Comparison of ENCODE assay signal across 21 cellular contexts in genomic region chr12:32901553-32901952, GRCh38. TPM values are rescaled to one million over a fixed set of nuclear protein-coding genes. Genes with fewer than 3 reads are reported as not detected.
DNase-seq lines count a peak whose midpoint lies in the region; ATAC-seq, FAIRE-seq and TF ChIP-seq lines count a peak whose summit lies in the region.
"Had no signal": no experiment of that assay in that cellular context is flagged by ENCODE, and none has a peak within 500 bp of the region (broad histone marks: within the 10 kb centered on the region; RNA-seq: fewer than 3 reads in every experiment).

No MANE protein-coding gene starts in this region.

- H3K4me1 ChIP-seq in colonic mucosa (no peaks in the 10 kb centered on the region), pancreas (peaks cover 0 to 14% (median 4%) of the 10 kb centered on the region in 3 donors), esophagus muscularis mucosa (peaks cover 0 to 9% (median 6%) of the 10 kb centered on the region in 4 donors)

- H3K27ac Mint-ChIP-seq in mesothelial cell of epicardium, result peak overlapping the region; percentile 93
- H3K27ac Mint-ChIP-seq: activated CD4-positive, alpha-beta memory T cell treated with anti-CD3 and anti-CD28 coated beads for 36 hours; activated T-cell treated with anti-CD3 and anti-CD28 coated beads, Interleukin-2, amount 50 U/mL, for 72 hours had no signal

- no peaks in the 10 kb centered on the region for H3K9me3 Mint-ChIP-seq in mesothelial cell of epicardium
- H3K9me3 Mint-ChIP-seq: activated CD4-positive, alpha-beta memory T cell treated with anti-CD3 and anti-CD28 coated beads for 36 hours; activated T-cell treated with anti-CD3 and anti-CD28 coated beads, Interleukin-2, amount 50 U/mL, for 72 hours had no signal

- no peaks in the 10 kb centered on the region for H3K36me3 Mint-ChIP-seq in mesothelial cell of epicardium
- H3K36me3 Mint-ChIP-seq: activated CD4-positive, alpha-beta memory T cell treated with anti-CD3 and anti-CD28 coated beads for 36 hours had no signal

- TF ChIP-seq CTCF in colonic mucosa (IDR thresholded peaks at IDR 0.05) (no peak), mesothelial cell of epicardium (IDR thresholded peaks at IDR 0.05; ENCODE audit: unreplicated experiment) (no peak), pancreas (IDR thresholded peaks at IDR 0.05) (no peak), esophagus muscularis mucosa (IDR thresholded peaks at IDR 0.05) (no peak)

- H3K4me3 ChIP-seq in colonic mucosa (no peak overlapping the region), pancreas (no peak overlapping the region), esophagus muscularis mucosa (no peak overlapping the region)
- H3K4me3 ChIP-seq: heart right ventricle, mucosa of descending colon, Peyer's patch, suprapubic skin had no signal

- intact Hi-C loops in colonic mucosa (cut with DNase I), result no loop called here
- intact Hi-C loops in pancreas (cut with DNase I), result no loop called here
- intact Hi-C loops in esophagus muscularis mucosa (cut with DNase I), result no loop called here

- peaks cover 51% of the 10 kb centered on the region for H3K4me1 Mint-ChIP-seq in mesothelial cell of epicardium

- H3K9ac ChIP-seq in colonic mucosa (ENCODE audit: low read depth in 2 of 2, low read length in 2 of 2), result peak overlapping the region in 1 of 2 donors; percentile 63

- H3K9me3 ChIP-seq in colonic mucosa, result no peaks in the 10 kb centered on the region
- H3K9me3 ChIP-seq in pancreas, result no peaks in the 10 kb centered on the region
- H3K9me3 ChIP-seq in esophagus muscularis mucosa, result no peaks in the 10 kb centered on the region
- H3K9me3 ChIP-seq: heart right ventricle, mucosa of descending colon, Peyer's patch, suprapubic skin had no signal

- ATAC-seq in pancreas, result no peak
- ATAC-seq: activated T-cell treated with anti-CD3 and anti-CD28 coated beads, Interleukin-2, amount 50 U/mL, for 72 hours; heart right ventricle; mucosa of descending colon had no signal

- TF ChIP-seq EP300 in esophagus muscularis mucosa (IDR thresholded peaks at IDR 0.05), result no peak

- no peaks in the 10 kb centered on the region for H3K27me3 ChIP-seq in colonic mucosa
- no peaks in the 10 kb centered on the region for H3K27me3 ChIP-seq in pancreas
- H3K27me3 ChIP-seq in esophagus muscularis mucosa, result peaks cover 0 to 16% (median under 1%) of the 10 kb centered on the region in 4 donors
- H3K27me3 ChIP-seq: Peyer's patch, suprapubic skin had no signal

- DNase-seq in H4 (ENCODE audit: low spot score) (peak; percentile 25), NCI-H1048 (lab: John Stamatoyannopoulos, UW) (peak; percentile 37), colonic mucosa (no peak), mesothelial cell of epicardium (ENCODE audit: low spot score in 2 of 2, unreplicated experiment in 2 of 2) (no peak), pancreas (no peak), cerebellar nuclear complex (lab: John Stamatoyannopoulos, UW) (no peak), SKM-1 treated with dmso at 0.1 percent for 144 hours (lab: John Stamatoyannopoulos, UW; ENCODE audit: unreplicated experiment) (no peak), esophagus muscularis mucosa (ENCODE audit: extremely low spot score) (no peak)
- DNase-seq: activated CD4-positive, alpha-beta memory T cell treated with anti-CD3 and anti-CD28 coated beads for 36 hours; activated T-cell treated with anti-CD3 and anti-CD28 coated beads, Interleukin-2, amount 50 U/mL, for 72 hours; AML-193; H7; heart right ventricle; mucosa of descending colon; NCI-H1105 treated with DMSO at 0.1 percent for 48 hours; NCI-H774; nucleus accumbens; Peyer's patch; stimulated activated CD4-positive, alpha-beta T cell treated with anti-CD3 and anti-CD28 coated beads, Interleukin-2, amount 100 ng/mL, for 48 hours had no signal

- no peak for TF ChIP-seq POLR2A in esophagus muscularis mucosa (IDR thresholded peaks at IDR 0.05; ENCODE audit: low read depth)

- H3K4me3 Mint-ChIP-seq in mesothelial cell of epicardium, result peak overlapping the region; percentile 28
- H3K4me3 Mint-ChIP-seq: activated CD4-positive, alpha-beta memory T cell treated with anti-CD3 and anti-CD28 coated beads for 36 hours; activated T-cell treated with anti-CD3 and anti-CD28 coated beads, Interleukin-2, amount 50 U/mL, for 72 hours had no signal

- WGBS in pancreas, 2 donors, result 62 to 68% methylated on average over 4 of the region's 4 CpGs
- WGBS in esophagus muscularis mucosa, result 78% methylated on average over 4 of the region's 4 CpGs

- peak overlapping the region; percentile 45 for H3K27ac ChIP-seq in colonic mucosa
- peak overlapping the region in 2 of 4 donors; percentile 39 to 50 for H3K27ac ChIP-seq in pancreas
- no peak overlapping the region for H3K27ac ChIP-seq in esophagus muscularis mucosa (replicated peaks in 1 of 4)
- H3K27ac ChIP-seq: heart right ventricle, Peyer's patch, suprapubic skin, VCaP had no signal

- H3K36me3 ChIP-seq in colonic mucosa (no peaks in the 10 kb centered on the region), pancreas (no peaks in the 10 kb centered on the region), esophagus muscularis mucosa (no peaks in the 10 kb centered on the region)
- H3K36me3 ChIP-seq: heart right ventricle, Peyer's patch, suprapubic skin had no signal

- H3K27me3 Mint-ChIP-seq in mesothelial cell of epicardium (ENCODE audit: low read depth), result no peaks in the 10 kb centered on the region

- no peak for FAIRE-seq in pancreas (lab: Jason Lieb, UNC)

RNA-seq across cellular contexts. Expression of gene PKP2, which starts 5.0 kb away (rescaled TPM):
- 5.9 and 6.1 TPM in 2 replicates for total RNA-seq in H4 (2014; rRNA removed; shearing (Covaris generic))
- total RNA-seq in colonic mucosa, result 100 to 1,000 TPM; 130 to 187 TPM
- total RNA-seq in mesothelial cell of epicardium, result 65.3 to 69.5 TPM (median 67.3 TPM) in 3 replicates
- total RNA-seq in pancreas, result 10 to 100 TPM; 12.0 to 22.7 (median 13.9) TPM
- 10 to 100 TPM in 1 of 2 donors, 1 to 10 TPM in 1; 4.9 to 11.3 TPM for polyA plus RNA-seq in pancreas
- total RNA-seq in esophagus muscularis mucosa, result 1 to 10 TPM; 1.2 to 1.5 (median 1.3) TPM

Comparison
In these comparisons a context has a peak if more than half of its experiments do, and no peak if none do; other contexts are left out.
1. DNase-seq: peak in H4 (single experiment) and NCI-H1048 (single experiment); none in colonic mucosa (single experiment), mesothelial cell of epicardium (0 of 2), pancreas (0 of 6), cerebellar nuclear complex (0 of 2), SKM-1 treated with dmso at 0.1 percent for 144 hours (single experiment) and esophagus muscularis mucosa (single experiment).